Comparison of ENCODE assay signal across 8 cellular contexts in the genomic region with DNA sequence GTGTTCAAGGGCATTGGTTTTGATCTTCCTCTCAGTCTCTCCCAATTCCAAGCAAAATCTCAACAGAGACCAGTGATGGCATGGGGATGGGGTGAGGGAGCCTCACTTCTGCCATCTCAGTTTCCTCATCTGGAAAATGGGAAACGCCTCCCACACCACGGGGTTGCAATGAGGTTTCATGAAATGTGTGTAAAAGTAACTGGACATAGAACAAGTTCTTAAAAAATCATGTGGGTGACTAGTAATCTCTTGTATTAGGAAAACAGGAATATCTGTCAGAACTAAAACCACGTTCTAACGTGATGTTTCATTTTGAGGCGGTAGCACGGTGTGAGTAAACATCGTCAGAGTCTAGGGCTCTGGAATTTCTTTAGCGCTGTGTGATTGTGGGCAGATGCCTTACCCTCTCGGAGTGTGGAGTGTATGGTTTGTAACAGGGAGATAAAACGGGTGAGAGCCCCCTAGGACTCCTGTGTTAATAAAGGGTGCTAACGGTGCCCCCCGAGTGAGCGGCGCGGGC. TPM values are rescaled to one million over a fixed set of nuclear protein-coding genes. Genes with fewer than 3 reads are reported as not detected.
DNase-seq lines count a peak whose midpoint lies in the region; ATAC-seq and TF ChIP-seq lines count a peak whose summit lies in the region.

No MANE protein-coding gene starts in this region.

- peaks cover 3% of the 10 kb centered on the region for H3K27me3 ChIP-seq in CD4-positive, alpha-beta T cell (ENCODE audit: control insufficient read depth, insufficient read depth, low read length)
- H3K27me3 ChIP-seq in muscle layer of duodenum (ENCODE audit: low read depth, low read length) = peaks cover 7% of the 10 kb centered on the region

- no peaks in the 10 kb centered on the region for H3K9me3 Mint-ChIP-seq in CD4-positive, alpha-beta T cell
- no peaks in the 10 kb centered on the region for H3K9me3 Mint-ChIP-seq in IgD-negative memory B cell

- no peak overlapping the region for H3K27ac ChIP-seq in CD4-positive, alpha-beta T cell (ENCODE audit: low read depth, low read length)
- H3K27ac ChIP-seq in caudate nucleus (ENCODE audit: low read depth, low read length) (peak overlapping the region; percentile 99), muscle layer of duodenum (ENCODE audit: low read length) (no peak overlapping the region)

- H3K4me3 ChIP-seq in muscle layer of duodenum (ENCODE audit: low read depth in 1 of 2, low read length in 2 of 2) = peak overlapping the region; percentile 81 to 84

- TF ChIP-seq CTCF in CD4-positive, alpha-beta T cell (IDR thresholded peaks at IDR 0.05) = no peak

- peak overlapping the region; percentile 57 for H3K27ac Mint-ChIP-seq in CD4-positive, alpha-beta T cell
- peak overlapping the region in 2 of 3 donors; percentile 25 to 31 for H3K27ac Mint-ChIP-seq in IgD-negative memory B cell

- H3K9me3 ChIP-seq in CD4-positive, alpha-beta T cell (ENCODE audit: control insufficient read depth, low read length) = no peaks in the 10 kb centered on the region
- H3K9me3 ChIP-seq in muscle layer of duodenum (ENCODE audit: control insufficient read depth in 1 of 2, low read length in 2 of 2) = no peaks in the 10 kb centered on the region

- H3K4me1 Mint-ChIP-seq in CD4-positive, alpha-beta T cell (ENCODE audit: low read depth) = peaks cover 12% of the 10 kb centered on the region
- peaks cover 6 to 16% (median 13%) of the 10 kb centered on the region in 3 donors for H3K4me1 Mint-ChIP-seq in IgD-negative memory B cell

- CTCF ChIA-PET in CD4-positive, alpha-beta T cell (lab: Charles Lee) = interaction anchor here (1.3 to 1.5 kb wide), 2 partner anchors 10 to 164 kb away, joined by 4 read pairs; no protein-coding TSS in a partner anchor

- H3K36me3 ChIP-seq in muscle layer of duodenum (ENCODE audit: control insufficient read depth in 1 of 2, insufficient read depth in 2 of 2, low read length in 2 of 2) = no peaks in the 10 kb centered on the region

- H3K27me3 Mint-ChIP-seq in CD4-positive, alpha-beta T cell = peaks cover 15% of the 10 kb centered on the region
- H3K27me3 Mint-ChIP-seq in IgD-negative memory B cell = peaks cover 20% of the 10 kb centered on the region

- peaks cover 3% of the 10 kb centered on the region for H3K36me3 Mint-ChIP-seq in CD4-positive, alpha-beta T cell (ENCODE audit: low read depth)
- H3K36me3 Mint-ChIP-seq in IgD-negative memory B cell = peaks cover 3% of the 10 kb centered on the region

- peaks cover 6 to 17% of the 10 kb centered on the region in 2 donors for H3K4me1 ChIP-seq in muscle layer of duodenum (ENCODE audit: control insufficient read depth in 1 of 2, insufficient read depth in 2 of 2, low read length in 2 of 2)

- POLR2A ChIA-PET in CD4-positive, alpha-beta T cell (lab: Charles Lee) = interaction anchor here (0.6 to 2.8 kb wide), 7 partner anchors 11 to 1192 kb away, joined by 3 to 37 read pairs (median 4); a partner anchor contains a TSS

- peak overlapping the region; percentile 91 for H3K4me3 Mint-ChIP-seq in CD4-positive, alpha-beta T cell
- peak overlapping the region; percentile 75 to 94 (median 94) for H3K4me3 Mint-ChIP-seq in IgD-negative memory B cell

- ATAC-seq in CD4-positive, alpha-beta T cell (ENCODE audit: poor library complexity) = peak; percentile 25
- peak; percentile 30 for ATAC-seq in GM21381 (IDR thresholded peaks at IDR 0.05; ENCODE audit: unreplicated experiment)

- no peak for DNase-seq in CD4-positive, alpha-beta T cell
- DNase-seq in caudate nucleus (lab: John Stamatoyannopoulos, UW) (no peak), MV-4-11 (lab: John Stamatoyannopoulos, UW) (no peak), NCI-H128 (lab: John Stamatoyannopoulos, UW; ENCODE audit: unreplicated experiment) (no peak), GM19238 (ENCODE audit: insufficient read length, low spot score) (no peak)

- intact Hi-C loops in CD4-positive, alpha-beta T cell (cut with DNase I, micrococcal nuclease) = loop anchor here (2.0 to 5.0 kb wide), 2 partner anchors 167 to 168 kb away; a partner anchor contains a TSS

RNA-seq across cellular contexts. Expression of a gene that starts 55.5 kb away (rescaled TPM):
- 1 to 10 TPM; 2.4 to 2.5 TPM for total RNA-seq in CD4-positive, alpha-beta T cell
- polyA plus RNA-seq in IgD-negative memory B cell = 1.1 TPM
